In the genomic region with DNA sequence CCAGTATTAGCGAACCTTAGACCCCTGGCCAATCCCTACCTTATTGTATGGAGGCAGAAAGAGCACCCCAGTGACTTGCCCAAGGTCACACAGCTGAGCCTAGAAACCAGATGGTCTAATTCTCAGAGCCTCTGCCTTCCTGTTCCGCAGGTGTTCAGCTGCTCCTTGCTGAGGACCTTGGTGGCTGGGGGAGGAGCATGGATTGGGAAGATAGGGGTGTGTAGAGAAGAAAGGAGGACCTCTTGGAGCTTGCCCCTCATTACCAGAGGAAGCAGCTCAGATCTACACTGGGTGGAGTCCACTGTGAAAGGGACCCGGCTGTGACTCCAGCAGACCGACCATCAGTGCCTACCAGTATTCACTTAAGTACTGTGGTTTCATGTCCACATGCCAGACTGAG, we compare ENCODE assay signal across 10 cellular contexts. TPM values are rescaled to one million over a fixed set of nuclear protein-coding genes. Genes with fewer than 3 reads are reported as not detected.
DNase-seq lines count a peak whose midpoint lies in the region; ATAC-seq and TF ChIP-seq lines count a peak whose summit lies in the region.
"Had no signal": no experiment of that assay in that cellular context is flagged by ENCODE, and none has a peak within 500 bp of the region (broad histone marks: within the 10 kb centered on the region; RNA-seq: fewer than 3 reads in every experiment).

No MANE protein-coding gene starts in this region.

- H3K4me3 Mint-ChIP-seq in GM23338, result peak overlapping the region; percentile 79
- peak overlapping the region; percentile 89 for H3K4me3 Mint-ChIP-seq in activated T-helper 17 cell treated with anti-CD3 and anti-CD28 coated beads, Interleukin-2, amount 50 U/mL, for 72 hours

- no peak for ATAC-seq in GM23338
- no peak for ATAC-seq in activated T-helper 17 cell treated with anti-CD3 and anti-CD28 coated beads, Interleukin-2, amount 50 U/mL, for 72 hours (replicated peaks)
- no peak for ATAC-seq in HG02642 (IDR thresholded peaks at IDR 0.05; ENCODE audit: poor library complexity, unreplicated experiment)

- H4K20me1 ChIP-seq in BLaER1, result peaks cover 100% of the 10 kb centered on the region
- peaks cover 27% of the 10 kb centered on the region; the same call in 1 of the 2 replicates for H4K20me1 ChIP-seq in GM23338 (replicated peaks; ENCODE audit: insufficient read depth)

- no peak for DNase-seq in GM23338 (ENCODE audit: low spot score)
- no peak for DNase-seq in stimulated activated CD4-positive, alpha-beta T cell treated with anti-CD3 and anti-CD28 coated beads, Interleukin-4, amount 100 ng/mL, for 24 hours
- DNase-seq in substantia nigra (lab: John Stamatoyannopoulos, UW), result no peak
- DNase-seq in NAMALWA (ENCODE audit: low spot score), result no peak
- DNase-seq: NCI-H2107 had no signal

- H3K9me2 ChIP-seq in GM23338 (ENCODE audit: insufficient read depth), result no peaks in the 10 kb centered on the region

- H3K27me3 Mint-ChIP-seq in GM23338 (ENCODE audit: insufficient read depth, low read depth, poor library complexity), result peaks cover 41% of the 10 kb centered on the region
- H3K27me3 Mint-ChIP-seq in activated T-helper 17 cell treated with anti-CD3 and anti-CD28 coated beads, Interleukin-2, amount 50 U/mL, for 72 hours, result no peaks in the 10 kb centered on the region

- peaks cover 19% of the 10 kb centered on the region for H3K36me3 Mint-ChIP-seq in GM23338 (ENCODE audit: low read depth)
- peaks cover 19% of the 10 kb centered on the region for H3K36me3 Mint-ChIP-seq in activated T-helper 17 cell treated with anti-CD3 and anti-CD28 coated beads, Interleukin-2, amount 50 U/mL, for 72 hours (ENCODE audit: low read depth)

- H3F3A ChIP-seq in GM23338 (replicated peaks; ENCODE audit: low read depth), result peaks cover 33% of the 10 kb centered on the region

- H3K27me3 ChIP-seq in BLaER1, result no peaks in the 10 kb centered on the region
- peaks cover 37% of the 10 kb centered on the region for H3K27me3 ChIP-seq in GM23338 (ENCODE audit: insufficient read depth)
- no peaks in the 10 kb centered on the region for H3K27me3 ChIP-seq in muscle layer of colon (ENCODE audit: control insufficient read depth in 1 of 2, insufficient read depth in 2 of 2, low read length in 2 of 2)

- no peak overlapping the region for H2AFZ ChIP-seq in GM23338

- peaks cover 46% of the 10 kb centered on the region for H3K79me2 ChIP-seq in GM23338 (replicated peaks; ENCODE audit: insufficient read depth)

- H3K36me3 ChIP-seq in BLaER1 (peaks cover 21% of the 10 kb centered on the region), GM23338 (ENCODE audit: insufficient read depth) (no peaks in the 10 kb centered on the region; the same call in 1 of the 2 replicates), muscle layer of colon (ENCODE audit: insufficient read depth, low read length) (peaks cover 11% of the 10 kb centered on the region)

- peak overlapping the region; percentile 54 for H3K27ac Mint-ChIP-seq in GM23338
- peak overlapping the region; percentile 81 for H3K27ac Mint-ChIP-seq in activated T-helper 17 cell treated with anti-CD3 and anti-CD28 coated beads, Interleukin-2, amount 50 U/mL, for 72 hours

- no peak for TF ChIP-seq CTCF in GM23338 (conservative IDR thresholded peaks at IDR 0.05; ENCODE audit: low read depth in 2 of 2)

- H3K9me3 Mint-ChIP-seq in GM23338, result no peaks in the 10 kb centered on the region; the same call in 2 of the 3 replicates
- no peaks in the 10 kb centered on the region for H3K9me3 Mint-ChIP-seq in activated T-helper 17 cell treated with anti-CD3 and anti-CD28 coated beads, Interleukin-2, amount 50 U/mL, for 72 hours

- H3K9me3 ChIP-seq in BLaER1 (no peaks in the 10 kb centered on the region), muscle layer of colon (ENCODE audit: low read length) (no peaks in the 10 kb centered on the region)

- H3K4me1 ChIP-seq in BLaER1 (peaks cover 70% of the 10 kb centered on the region), GM23338 (ENCODE audit: insufficient read depth) (peaks cover 67% of the 10 kb centered on the region), muscle layer of colon (ENCODE audit: insufficient read depth, low read length) (peaks cover 33% of the 10 kb centered on the region)

- H3K4me2 ChIP-seq in BLaER1 (peak overlapping the region; percentile 97), GM23338 (peak overlapping the region; percentile 86)

- peaks cover 72% of the 10 kb centered on the region for H3K4me1 Mint-ChIP-seq in GM23338
- H3K4me1 Mint-ChIP-seq in activated T-helper 17 cell treated with anti-CD3 and anti-CD28 coated beads, Interleukin-2, amount 50 U/mL, for 72 hours, result peaks cover 12% of the 10 kb centered on the region

- H3K9ac ChIP-seq in BLaER1, result peak overlapping the region; percentile 40; the same call in 1 of the 2 replicates
- no peak overlapping the region for H3K9ac ChIP-seq in muscle layer of colon (ENCODE audit: low read length)

- H3K27ac ChIP-seq in BLaER1, result peak overlapping the region; percentile 75
- H3K27ac ChIP-seq in GM23338 (ENCODE audit: low read depth), result peak overlapping the region; percentile 88
- H3K27ac ChIP-seq in muscle layer of colon (ENCODE audit: low read depth, low read length), result peak overlapping the region; percentile 61
- no peak overlapping the region for H3K27ac ChIP-seq in substantia nigra (ENCODE audit: low read depth, low read length, poor library complexity, severe bottlenecking)
- H3K27ac ChIP-seq: C4-2B had no signal

- H3K4me3 ChIP-seq in BLaER1 (peak overlapping the region; percentile 66), GM23338 (peak overlapping the region; percentile 88), muscle layer of colon (ENCODE audit: low read depth in 1 of 2, low read length in 2 of 2) (peak overlapping the region in 1 of 2 donors; percentile 64)

TF ChIP-seq in GM23338, 12 proteins besides CTCF, POLR2A, EP300 and RAD21 (continues in another document):
- no peak for TF ChIP-seq JUNB (IDR thresholded peaks at IDR 0.05; ENCODE audit: unreplicated experiment)
- no peak for TF ChIP-seq NANOG (IDR thresholded peaks at IDR 0.05; ENCODE audit: borderline replicate concordance)
- TF ChIP-seq STAT1 (IDR thresholded peaks at IDR 0.05; ENCODE audit: unreplicated experiment), result no peak
- TF ChIP-seq, protein P1, sequence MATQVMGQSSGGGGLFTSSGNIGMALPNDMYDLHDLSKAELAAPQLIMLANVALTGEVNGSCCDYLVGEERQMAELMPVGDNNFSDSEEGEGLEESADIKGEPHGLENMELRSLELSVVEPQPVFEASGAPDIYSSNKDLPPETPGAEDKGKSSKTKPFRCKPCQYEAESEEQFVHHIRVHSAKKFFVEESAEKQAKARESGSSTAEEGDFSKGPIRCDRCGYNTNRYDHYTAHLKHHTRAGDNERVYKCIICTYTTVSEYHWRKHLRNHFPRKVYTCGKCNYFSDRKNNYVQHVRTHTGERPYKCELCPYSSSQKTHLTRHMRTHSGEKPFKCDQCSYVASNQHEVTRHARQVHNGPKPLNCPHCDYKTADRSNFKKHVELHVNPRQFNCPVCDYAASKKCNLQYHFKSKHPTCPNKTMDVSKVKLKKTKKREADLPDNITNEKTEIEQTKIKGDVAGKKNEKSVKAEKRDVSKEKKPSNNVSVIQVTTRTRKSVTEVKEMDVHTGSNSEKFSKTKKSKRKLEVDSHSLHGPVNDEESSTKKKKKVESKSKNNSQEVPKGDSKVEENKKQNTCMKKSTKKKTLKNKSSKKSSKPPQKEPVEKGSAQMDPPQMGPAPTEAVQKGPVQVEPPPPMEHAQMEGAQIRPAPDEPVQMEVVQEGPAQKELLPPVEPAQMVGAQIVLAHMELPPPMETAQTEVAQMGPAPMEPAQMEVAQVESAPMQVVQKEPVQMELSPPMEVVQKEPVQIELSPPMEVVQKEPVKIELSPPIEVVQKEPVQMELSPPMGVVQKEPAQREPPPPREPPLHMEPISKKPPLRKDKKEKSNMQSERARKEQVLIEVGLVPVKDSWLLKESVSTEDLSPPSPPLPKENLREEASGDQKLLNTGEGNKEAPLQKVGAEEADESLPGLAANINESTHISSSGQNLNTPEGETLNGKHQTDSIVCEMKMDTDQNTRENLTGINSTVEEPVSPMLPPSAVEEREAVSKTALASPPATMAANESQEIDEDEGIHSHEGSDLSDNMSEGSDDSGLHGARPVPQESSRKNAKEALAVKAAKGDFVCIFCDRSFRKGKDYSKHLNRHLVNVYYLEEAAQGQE (IDR thresholded peaks at IDR 0.05; ENCODE audit: unreplicated experiment), result no peak
- TF ChIP-seq, protein P2, sequence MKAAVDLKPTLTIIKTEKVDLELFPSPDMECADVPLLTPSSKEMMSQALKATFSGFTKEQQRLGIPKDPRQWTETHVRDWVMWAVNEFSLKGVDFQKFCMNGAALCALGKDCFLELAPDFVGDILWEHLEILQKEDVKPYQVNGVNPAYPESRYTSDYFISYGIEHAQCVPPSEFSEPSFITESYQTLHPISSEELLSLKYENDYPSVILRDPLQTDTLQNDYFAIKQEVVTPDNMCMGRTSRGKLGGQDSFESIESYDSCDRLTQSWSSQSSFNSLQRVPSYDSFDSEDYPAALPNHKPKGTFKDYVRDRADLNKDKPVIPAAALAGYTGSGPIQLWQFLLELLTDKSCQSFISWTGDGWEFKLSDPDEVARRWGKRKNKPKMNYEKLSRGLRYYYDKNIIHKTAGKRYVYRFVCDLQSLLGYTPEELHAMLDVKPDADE (IDR thresholded peaks at IDR 0.05), result no peak
- TF ChIP-seq ZNF331 (CRISPR knock-in tag; IDR thresholded peaks at IDR 0.05; ENCODE audit: low read depth), result no peak
- no peak for TF ChIP-seq CREB1 (CRISPR knock-in tag; IDR thresholded peaks at IDR 0.05; ENCODE audit: low read depth)
- no peak for TF ChIP-seq EZH2 (IDR thresholded peaks at IDR 0.05; ENCODE audit: low read depth, unreplicated experiment)
- no peak for TF ChIP-seq ZNF114 (CRISPR knock-in tag; IDR thresholded peaks at IDR 0.05)
- TF ChIP-seq POLR2AphosphoS5 (IDR thresholded peaks at IDR 0.05; ENCODE audit: low read depth), result no peak
- no peak for TF ChIP-seq EZH2phosphoT487 (IDR thresholded peaks at IDR 0.05; ENCODE audit: unreplicated experiment)

RNA-seq across cellular contexts. Expression of gene FOXP4, which starts 15.2 kb away (rescaled TPM):
- total RNA-seq in GM23338 (2014; rRNA removed; shearing (Covaris generic)), result 9.7 and 13.5 TPM in 2 replicates
- polyA plus RNA-seq in GM23338 (2016; fragmentation: Nextera tagmentation; extraction: Ambion mirVana), result 5.1 and 6.3 TPM in 2 replicates
- total RNA-seq in activated T-helper 17 cell treated with anti-CD3 and anti-CD28 coated beads, Interleukin-2, amount 50 U/mL, for 72 hours, result 10 to 100 TPM in 1 of 2 donors, 1 to 10 TPM in 1; 8.7 to 11.6 TPM
